In genomic region chr17:82256242-82256894, GRCh38 we compare ENCODE assay signal across 24 cellular contexts. TPM values are rescaled to one million over a fixed set of nuclear protein-coding genes. Genes with fewer than 3 reads are reported as not detected.
DNase-seq lines count a peak whose midpoint lies in the region; ATAC-seq, FAIRE-seq and TF ChIP-seq lines count a peak whose summit lies in the region.
"Had no signal": no experiment of that assay in that cellular context is flagged by ENCODE, and none has a peak within 500 bp of the region (broad histone marks: within the 10 kb centered on the region; RNA-seq: fewer than 3 reads in every experiment).

No MANE protein-coding gene starts in this region.

- H3K27me3 ChIP-seq in astrocyte (ENCODE audit: insufficient read depth, low read length) (no peaks in the 10 kb centered on the region), psoas muscle (ENCODE audit: insufficient read depth in 3 of 3, low read length in 2 of 3) (no peaks in the 10 kb centered on the region), thyroid gland (no peaks in the 10 kb centered on the region)
- H3K27me3 ChIP-seq: body of pancreas, esophagus squamous epithelium, gastrocnemius medialis, upper lobe of left lung had no signal

- no peak for FAIRE-seq in astrocyte (lab: Jason Lieb, UNC)
- FAIRE-seq: A204.1, H1, keratinocyte had no signal

- H3K4me3 ChIP-seq in HEK293 (ENCODE audit: low read depth, low read length), result no peak overlapping the region
- H3K4me3 ChIP-seq in astrocyte (ENCODE audit: insufficient read depth, low read depth, low read length), result no peak overlapping the region
- no peak overlapping the region for H3K4me3 ChIP-seq in psoas muscle
- H3K4me3 ChIP-seq in thyroid gland (replicated peaks in 1 of 3), result no peak overlapping the region
- H3K4me3 ChIP-seq: body of pancreas, esophagus squamous epithelium, gastrocnemius medialis, lower lobe of right lung, upper lobe of left lung had no signal

- peaks cover 61 to 96% of the 10 kb centered on the region in 2 experiments for H3K36me3 ChIP-seq in HEK293 (ENCODE audit: control insufficient read depth in 2 of 2, insufficient read depth in 1 of 2, low read length in 2 of 2)
- peaks cover 69% of the 10 kb centered on the region for H3K36me3 ChIP-seq in astrocyte (ENCODE audit: insufficient read depth, low read length)
- peaks cover 16 to 81% of the 10 kb centered on the region in 2 donors for H3K36me3 ChIP-seq in psoas muscle (ENCODE audit: insufficient read depth in 1 of 2, low read depth in 1 of 2)
- peaks cover 43 to 72% of the 10 kb centered on the region in 2 donors for H3K36me3 ChIP-seq in thyroid gland

- TF ChIP-seq POLR2A in thyroid gland (IDR thresholded peaks at IDR 0.05), result no peak

- intact Hi-C loops in psoas muscle (cut with DNase I) (no loop called here), thyroid gland (cut with DNase I) (no loop called here)

- H3K4me1 Mint-ChIP-seq in activated T-cell treated with anti-CD3 and anti-CD28 coated beads, Interleukin-2, amount 50 U/mL, for 24 hours (ENCODE audit: low read depth), result peaks cover 39% of the 10 kb centered on the region
- peaks cover 3% of the 10 kb centered on the region for H3K4me1 Mint-ChIP-seq in astrocyte (ENCODE audit: low read depth, unreplicated experiment)
- H3K4me1 Mint-ChIP-seq in natural killer cell treated with Interleukin-12 subunit alpha and Interleukin-12 subunit beta and Interleukin-15 and Interleukin-18, amount 100 ng/mL, for 72 hours (ENCODE audit: low read depth in 2 of 2), result peaks cover 47 to 48% of the 10 kb centered on the region in 2 donors

- no peak overlapping the region for H3K9ac ChIP-seq in astrocyte (ENCODE audit: low read length)

- H3K4me3 Mint-ChIP-seq in activated T-cell treated with anti-CD3 and anti-CD28 coated beads, Interleukin-2, amount 50 U/mL, for 24 hours, result no peak overlapping the region
- H3K4me3 Mint-ChIP-seq in astrocyte (ENCODE audit: unreplicated experiment), result no peak overlapping the region
- H3K4me3 Mint-ChIP-seq in natural killer cell treated with Interleukin-12 subunit alpha and Interleukin-12 subunit beta and Interleukin-15 and Interleukin-18, amount 100 ng/mL, for 72 hours, result no peak overlapping the region
- H3K4me3 Mint-ChIP-seq: activated naive CD8-positive, alpha-beta T cell treated with anti-CD3 and anti-CD28 coated beads, Interleukin-2, amount 10 ng/mL, durations not matched to agents 7 days and 5 days; B cell had no signal

- H3K27ac Mint-ChIP-seq in activated T-cell treated with anti-CD3 and anti-CD28 coated beads, Interleukin-2, amount 50 U/mL, for 24 hours, result peak overlapping the region; percentile 65
- H3K27ac Mint-ChIP-seq in astrocyte (ENCODE audit: unreplicated experiment), result peak overlapping the region; percentile 60
- H3K27ac Mint-ChIP-seq in natural killer cell treated with Interleukin-12 subunit alpha and Interleukin-12 subunit beta and Interleukin-15 and Interleukin-18, amount 100 ng/mL, for 72 hours, result peak overlapping the region; percentile 74 to 90
- H3K27ac Mint-ChIP-seq: activated naive CD8-positive, alpha-beta T cell treated with anti-CD3 and anti-CD28 coated beads, Interleukin-2, amount 10 ng/mL, durations not matched to agents 7 days and 5 days; B cell had no signal

- H3K9me3 Mint-ChIP-seq in activated T-cell treated with anti-CD3 and anti-CD28 coated beads, Interleukin-2, amount 50 U/mL, for 24 hours, result no peaks in the 10 kb centered on the region
- no peaks in the 10 kb centered on the region for H3K9me3 Mint-ChIP-seq in astrocyte (ENCODE audit: unreplicated experiment)
- no peaks in the 10 kb centered on the region for H3K9me3 Mint-ChIP-seq in natural killer cell treated with Interleukin-12 subunit alpha and Interleukin-12 subunit beta and Interleukin-15 and Interleukin-18, amount 100 ng/mL, for 72 hours

- CTCF ChIA-PET in HEK293 (lab: Yijun Ruan, JAX), result interaction anchor here (0.7 to 0.8 kb wide), 2 partner anchors 12 to 20 kb away, joined by 3 read pairs; no protein-coding TSS in a partner anchor

- TF ChIP-seq CTCF in HEK293 (tag by site-specific recombination; IDR thresholded peaks at IDR 0.05) (no peak), astrocyte (IDR thresholded peaks at IDR 0.05; ENCODE audit: insufficient read depth, low read depth, low read length) (no peak), psoas muscle (IDR thresholded peaks at IDR 0.05) (no peak), thyroid gland (IDR thresholded peaks at IDR 0.05) (no peak)

- peaks cover 85% of the 10 kb centered on the region for H3K79me2 ChIP-seq in astrocyte (ENCODE audit: insufficient read depth, low read length)

- 91 to 92% (median 91%) methylated on average over 14 of the region's 14 CpGs for WGBS in psoas muscle, 3 donors
- WGBS in thyroid gland, 2 donors, result 94 to 96% methylated on average over 14 of the region's 14 CpGs

- H3K4me2 ChIP-seq in astrocyte (ENCODE audit: low read length), result no peak overlapping the region

- H3K4me1 ChIP-seq in HEK293 (ENCODE audit: control insufficient read depth, insufficient read depth, low read length), result no peaks in the 10 kb centered on the region
- H3K4me1 ChIP-seq in astrocyte (ENCODE audit: insufficient read depth, low read length), result no peaks in the 10 kb centered on the region
- no peaks in the 10 kb centered on the region for H3K4me1 ChIP-seq in psoas muscle
- no peaks in the 10 kb centered on the region for H3K4me1 ChIP-seq in thyroid gland
- H3K4me1 ChIP-seq: body of pancreas, esophagus squamous epithelium, gastrocnemius medialis, upper lobe of left lung had no signal

- H3K9me3 ChIP-seq in HEK293 (ENCODE audit: control insufficient read depth, insufficient read depth, low read depth, low read length) (no peaks in the 10 kb centered on the region), astrocyte (ENCODE audit: insufficient read depth, low read depth, low read length) (no peaks in the 10 kb centered on the region), psoas muscle (no peaks in the 10 kb centered on the region), thyroid gland (no peaks in the 10 kb centered on the region)
- H3K9me3 ChIP-seq: body of pancreas, esophagus squamous epithelium, gastrocnemius medialis, lower lobe of right lung, upper lobe of left lung had no signal

- no peak for ATAC-seq in natural killer cell treated with Interleukin-12 subunit alpha and Interleukin-12 subunit beta and Interleukin-15 and Interleukin-18, amount 100 ng/mL, for 72 hours
- no peak for ATAC-seq in psoas muscle
- no peak for ATAC-seq in GM21723 (IDR thresholded peaks at IDR 0.05; ENCODE audit: unreplicated experiment)
- ATAC-seq: body of pancreas, gastrocnemius medialis, lower lobe of right lung, PC-3 had no signal

- DNase-seq in activated T-cell treated with anti-CD3 and anti-CD28 coated beads, Interleukin-2, amount 50 U/mL, for 24 hours, result no peak
- no peak for DNase-seq in activated T-cell treated with anti-CD3 and anti-CD28 coated beads, Interleukin-2, amount 50 U/mL, for 48 hours
- DNase-seq in astrocyte (ENCODE audit: low read depth) (no peak), psoas muscle (no peak), thyroid gland (no peak)
- no peak for DNase-seq in natural killer cell treated with Interleukin-12 subunit alpha and Interleukin-12 subunit beta and Interleukin-15 and Interleukin-18, amount 100 ng/mL, for 72 hours (ENCODE audit: low spot score)
- DNase-seq: activated naive CD8-positive, alpha-beta T cell treated with anti-CD3 and anti-CD28 coated beads, Interleukin-2, amount 10 ng/mL, durations not matched to agents 7 days and 5 days; activated T-cell treated with anti-CD3 and anti-CD28 coated beads, Interleukin-2, amount 50 U/mL, for 1 hour; body of pancreas; effector CD8-positive, alpha-beta T cell; esophagus squamous epithelium; gastrocnemius medialis; NCI-H2081 treated with DMSO at 0.1 percent for 48 hours; nucleus accumbens; PC-3; upper lobe of left lung; WERI-Rb-1 had no signal

- H4K20me1 ChIP-seq in astrocyte (ENCODE audit: insufficient read depth, low read length), result peaks cover 85% of the 10 kb centered on the region

- POLR2A ChIA-PET in HEK293 (lab: Yijun Ruan, JAX), result interaction anchor here (1.4 to 1.5 kb wide), 2 partner anchors 13 to 17 kb away, joined by 4 to 6 read pairs; partner anchors contain the start of gene CSNK1D

- peaks cover 83% of the 10 kb centered on the region for H3K36me3 Mint-ChIP-seq in activated T-cell treated with anti-CD3 and anti-CD28 coated beads, Interleukin-2, amount 50 U/mL, for 24 hours (ENCODE audit: low read depth)
- H3K36me3 Mint-ChIP-seq in astrocyte (ENCODE audit: low read depth, unreplicated experiment), result peaks cover 20% of the 10 kb centered on the region
- H3K36me3 Mint-ChIP-seq in natural killer cell treated with Interleukin-12 subunit alpha and Interleukin-12 subunit beta and Interleukin-15 and Interleukin-18, amount 100 ng/mL, for 72 hours, result peaks cover 46% of the 10 kb centered on the region

- H2AFZ ChIP-seq in astrocyte (ENCODE audit: low read depth, low read length), result no peak overlapping the region

- H3K27ac ChIP-seq in HEK293 (ENCODE audit: extremely low read depth, low read depth, low read length) (no peak overlapping the region), astrocyte (ENCODE audit: low read depth, low read length) (no peak overlapping the region), psoas muscle (no peak overlapping the region), thyroid gland (no peak overlapping the region)
- H3K27ac ChIP-seq: body of pancreas, lower lobe of right lung, WERI-Rb-1 had no signal

- no peaks in the 10 kb centered on the region for H3K27me3 Mint-ChIP-seq in activated T-cell treated with anti-CD3 and anti-CD28 coated beads, Interleukin-2, amount 50 U/mL, for 24 hours
- no peaks in the 10 kb centered on the region for H3K27me3 Mint-ChIP-seq in astrocyte (ENCODE audit: low read depth, unreplicated experiment)
- no peaks in the 10 kb centered on the region for H3K27me3 Mint-ChIP-seq in natural killer cell treated with Interleukin-12 subunit alpha and Interleukin-12 subunit beta and Interleukin-15 and Interleukin-18, amount 100 ng/mL, for 72 hours
- H3K27me3 Mint-ChIP-seq: activated naive CD8-positive, alpha-beta T cell treated with anti-CD3 and anti-CD28 coated beads, Interleukin-2, amount 10 ng/mL, durations not matched to agents 7 days and 5 days; B cell had no signal

RNA-seq across cellular contexts. Expression of gene CSNK1D, which starts 17.1 kb away (rescaled TPM):
- total RNA-seq in astrocyte (146 and 153 TPM in 2 replicates), psoas muscle (100 to 1,000 TPM in 3 of 4 donors, 10 to 100 TPM in 1; 73.5 to 139 (median 116) TPM), thyroid gland (10 to 100 TPM; 47.3 to 91.2 (median 88.7) TPM)
- total RNA-seq in natural killer cell treated with Interleukin-12 subunit alpha and Interleukin-12 subunit beta and Interleukin-15 and Interleukin-18, amount 100 ng/mL, for 72 hours, result 100 to 1,000 TPM; 160 to 215 TPM
- polyA plus RNA-seq in psoas muscle, result 100 to 1,000 TPM in 1 of 3 donors, 10 to 100 TPM in 2; 74.3 to 124 (median 92.7) TPM

RNA-seq across cellular contexts. Expression of gene SLC16A3, which starts 27.5 kb away (rescaled TPM):
- 292 and 385 TPM in 2 replicates for total RNA-seq in astrocyte
- 100 to 1,000 TPM; 241 to 534 TPM for total RNA-seq in natural killer cell treated with Interleukin-12 subunit alpha and Interleukin-12 subunit beta and Interleukin-15 and Interleukin-18, amount 100 ng/mL, for 72 hours
- total RNA-seq in psoas muscle, result 100 to 1,000 TPM in 2 of 4 donors, 10 to 100 TPM in 2; 18.6 to 182 (median 70.1) TPM
- 100 to 1,000 TPM; 102 to 263 (median 128) TPM for polyA plus RNA-seq in psoas muscle
- total RNA-seq in thyroid gland, result 10 to 100 TPM; 42.1 to 75.5 (median 44.2) TPM

RNA-seq across cellular contexts. Expression of gene CCDC57, which starts 43.7 kb away (rescaled TPM):
- total RNA-seq in astrocyte (19.9 and 20.4 TPM in 2 replicates), psoas muscle (10 to 100 TPM; 10.2 to 15.3 (median 12.4) TPM), thyroid gland (10 to 100 TPM; 27.1 to 79.9 (median 50.9) TPM)
- 10 to 100 TPM; 34.0 to 82.2 TPM for total RNA-seq in natural killer cell treated with Interleukin-12 subunit alpha and Interleukin-12 subunit beta and Interleukin-15 and Interleukin-18, amount 100 ng/mL, for 72 hours
- 10 to 100 TPM in 1 of 3 donors, 1 to 10 TPM in 2; 7.2 to 11.1 (median 8.6) TPM for polyA plus RNA-seq in psoas muscle
